In genomic region chr4:72677886-72678285, GRCh38 we compare ENCODE assay signal across 9 cellular contexts.
"Had no signal": no experiment of that assay in that cellular context is flagged by ENCODE, and none has a peak within 500 bp of the region (broad histone marks: within the 10 kb centered on the region; RNA-seq: fewer than 3 reads in every experiment).

No MANE protein-coding gene starts in this region.

- H3K4me3 ChIP-seq: GM23248, GM23338, HAP-1 had no signal

- H2AFZ ChIP-seq: GM23248, GM23338 had no signal

- H3K4me2 ChIP-seq: GM23338 had no signal

- FAIRE-seq: H54 had no signal

- H3K27ac ChIP-seq: GM23248 had no signal

- H3K9me3 Mint-ChIP-seq: GM23338, HFFc6 had no signal

- H3K36me3 ChIP-seq: HAP-1 had no signal

- DNase-seq: GM23248, GOT3, H7, H9, HCEC 1CT, HFFc6 had no signal

- H3K9ac ChIP-seq: GM23248 had no signal

- H3K27ac Mint-ChIP-seq: GM23338, H9, HFFc6 had no signal

- H3K4me1 ChIP-seq: HAP-1 had no signal

- H3K4me3 Mint-ChIP-seq: GM23338, H9, HFFc6 had no signal

- H3K9me3 ChIP-seq: HAP-1 had no signal
